ENCODE assay signal across 1 cellular context in the genomic region with DNA sequence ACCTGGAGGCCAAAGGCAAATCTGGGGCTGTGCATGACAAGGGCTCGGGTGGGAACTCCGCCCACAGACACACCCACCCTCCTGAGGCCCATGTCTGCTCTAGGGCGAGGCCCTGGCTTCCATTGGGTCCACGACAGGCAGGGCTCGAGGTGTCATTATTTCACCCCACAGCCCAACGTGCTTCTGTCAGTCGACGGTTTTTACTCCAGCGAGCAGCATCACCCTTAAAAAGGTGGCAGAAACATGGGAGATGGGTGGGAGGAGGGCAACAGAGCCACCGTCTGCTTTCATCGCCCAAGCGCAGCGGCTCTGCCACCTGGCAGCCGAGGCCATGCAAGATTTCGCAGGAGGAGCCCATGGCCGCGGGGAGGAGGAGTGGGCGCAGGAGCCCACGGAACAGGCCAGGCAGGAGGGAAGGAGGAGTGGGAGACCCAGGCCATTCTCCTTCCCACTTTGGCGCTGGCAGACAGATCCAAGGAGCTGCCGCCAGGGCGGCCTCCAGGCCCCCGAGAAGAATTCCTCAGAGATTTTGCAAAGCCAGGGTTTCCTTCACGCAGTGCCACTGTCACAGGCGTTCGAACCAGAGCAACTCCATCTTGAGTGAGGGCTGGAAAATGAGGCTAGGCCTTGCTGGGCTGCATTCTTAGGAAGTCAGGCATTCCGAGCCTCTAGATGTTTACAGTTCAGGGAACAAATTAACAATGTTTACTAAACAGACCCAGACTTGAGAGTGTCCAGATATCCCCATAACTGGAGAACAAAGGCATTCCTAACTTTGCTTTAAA.
TF ChIP-seq lines count a peak whose summit lies in the region.

No MANE protein-coding gene starts in this region.

TF ChIP-seq in WTC11, 78 proteins besides CTCF, POLR2A, EP300 and RAD21 (continued from another document):
- TF ChIP-seq, protein P1, sequence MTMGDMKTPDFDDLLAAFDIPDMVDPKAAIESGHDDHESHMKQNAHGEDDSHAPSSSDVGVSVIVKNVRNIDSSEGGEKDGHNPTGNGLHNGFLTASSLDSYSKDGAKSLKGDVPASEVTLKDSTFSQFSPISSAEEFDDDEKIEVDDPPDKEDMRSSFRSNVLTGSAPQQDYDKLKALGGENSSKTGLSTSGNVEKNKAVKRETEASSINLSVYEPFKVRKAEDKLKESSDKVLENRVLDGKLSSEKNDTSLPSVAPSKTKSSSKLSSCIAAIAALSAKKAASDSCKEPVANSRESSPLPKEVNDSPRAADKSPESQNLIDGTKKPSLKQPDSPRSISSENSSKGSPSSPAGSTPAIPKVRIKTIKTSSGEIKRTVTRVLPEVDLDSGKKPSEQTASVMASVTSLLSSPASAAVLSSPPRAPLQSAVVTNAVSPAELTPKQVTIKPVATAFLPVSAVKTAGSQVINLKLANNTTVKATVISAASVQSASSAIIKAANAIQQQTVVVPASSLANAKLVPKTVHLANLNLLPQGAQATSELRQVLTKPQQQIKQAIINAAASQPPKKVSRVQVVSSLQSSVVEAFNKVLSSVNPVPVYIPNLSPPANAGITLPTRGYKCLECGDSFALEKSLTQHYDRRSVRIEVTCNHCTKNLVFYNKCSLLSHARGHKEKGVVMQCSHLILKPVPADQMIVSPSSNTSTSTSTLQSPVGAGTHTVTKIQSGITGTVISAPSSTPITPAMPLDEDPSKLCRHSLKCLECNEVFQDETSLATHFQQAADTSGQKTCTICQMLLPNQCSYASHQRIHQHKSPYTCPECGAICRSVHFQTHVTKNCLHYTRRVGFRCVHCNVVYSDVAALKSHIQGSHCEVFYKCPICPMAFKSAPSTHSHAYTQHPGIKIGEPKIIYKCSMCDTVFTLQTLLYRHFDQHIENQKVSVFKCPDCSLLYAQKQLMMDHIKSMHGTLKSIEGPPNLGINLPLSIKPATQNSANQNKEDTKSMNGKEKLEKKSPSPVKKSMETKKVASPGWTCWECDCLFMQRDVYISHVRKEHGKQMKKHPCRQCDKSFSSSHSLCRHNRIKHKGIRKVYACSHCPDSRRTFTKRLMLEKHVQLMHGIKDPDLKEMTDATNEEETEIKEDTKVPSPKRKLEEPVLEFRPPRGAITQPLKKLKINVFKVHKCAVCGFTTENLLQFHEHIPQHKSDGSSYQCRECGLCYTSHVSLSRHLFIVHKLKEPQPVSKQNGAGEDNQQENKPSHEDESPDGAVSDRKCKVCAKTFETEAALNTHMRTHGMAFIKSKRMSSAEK (CRISPR knock-in tag; IDR thresholded peaks at IDR 0.05; ENCODE audit: borderline replicate concordance), result 0 out of 2 replicates have a peak, but pooled peaks have one; percentile 20
- TF ChIP-seq, protein P2, sequence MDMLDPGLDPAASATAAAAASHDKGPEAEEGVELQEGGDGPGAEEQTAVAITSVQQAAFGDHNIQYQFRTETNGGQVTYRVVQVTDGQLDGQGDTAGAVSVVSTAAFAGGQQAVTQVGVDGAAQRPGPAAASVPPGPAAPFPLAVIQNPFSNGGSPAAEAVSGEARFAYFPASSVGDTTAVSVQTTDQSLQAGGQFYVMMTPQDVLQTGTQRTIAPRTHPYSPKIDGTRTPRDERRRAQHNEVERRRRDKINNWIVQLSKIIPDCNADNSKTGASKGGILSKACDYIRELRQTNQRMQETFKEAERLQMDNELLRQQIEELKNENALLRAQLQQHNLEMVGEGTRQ (CRISPR knock-in tag; IDR thresholded peaks at IDR 0.05), result no peak
- TF ChIP-seq, protein P3, sequence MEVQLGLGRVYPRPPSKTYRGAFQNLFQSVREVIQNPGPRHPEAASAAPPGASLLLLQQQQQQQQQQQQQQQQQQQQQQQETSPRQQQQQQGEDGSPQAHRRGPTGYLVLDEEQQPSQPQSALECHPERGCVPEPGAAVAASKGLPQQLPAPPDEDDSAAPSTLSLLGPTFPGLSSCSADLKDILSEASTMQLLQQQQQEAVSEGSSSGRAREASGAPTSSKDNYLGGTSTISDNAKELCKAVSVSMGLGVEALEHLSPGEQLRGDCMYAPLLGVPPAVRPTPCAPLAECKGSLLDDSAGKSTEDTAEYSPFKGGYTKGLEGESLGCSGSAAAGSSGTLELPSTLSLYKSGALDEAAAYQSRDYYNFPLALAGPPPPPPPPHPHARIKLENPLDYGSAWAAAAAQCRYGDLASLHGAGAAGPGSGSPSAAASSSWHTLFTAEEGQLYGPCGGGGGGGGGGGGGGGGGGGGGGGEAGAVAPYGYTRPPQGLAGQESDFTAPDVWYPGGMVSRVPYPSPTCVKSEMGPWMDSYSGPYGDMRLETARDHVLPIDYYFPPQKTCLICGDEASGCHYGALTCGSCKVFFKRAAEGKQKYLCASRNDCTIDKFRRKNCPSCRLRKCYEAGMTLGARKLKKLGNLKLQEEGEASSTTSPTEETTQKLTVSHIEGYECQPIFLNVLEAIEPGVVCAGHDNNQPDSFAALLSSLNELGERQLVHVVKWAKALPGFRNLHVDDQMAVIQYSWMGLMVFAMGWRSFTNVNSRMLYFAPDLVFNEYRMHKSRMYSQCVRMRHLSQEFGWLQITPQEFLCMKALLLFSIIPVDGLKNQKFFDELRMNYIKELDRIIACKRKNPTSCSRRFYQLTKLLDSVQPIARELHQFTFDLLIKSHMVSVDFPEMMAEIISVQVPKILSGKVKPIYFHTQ (CRISPR knock-in tag; IDR thresholded peaks at IDR 0.05), result no peak
- TF ChIP-seq GRHL2 (CRISPR knock-in tag; IDR thresholded peaks at IDR 0.05; ENCODE audit: insufficient replicate concordance, severe bottlenecking) (no peak), SP1 (CRISPR knock-in tag; conservative IDR thresholded peaks at IDR 0.05) (no peak), FOXK1 (CRISPR knock-in tag; IDR thresholded peaks at IDR 0.05) (no peak), SMAD4 (CRISPR knock-in tag; IDR thresholded peaks at IDR 0.05) (no peak), FOXJ3 (CRISPR knock-in tag; IDR thresholded peaks at IDR 0.05; ENCODE audit: borderline replicate concordance) (no peak)
- TF ChIP-seq, protein P4, sequence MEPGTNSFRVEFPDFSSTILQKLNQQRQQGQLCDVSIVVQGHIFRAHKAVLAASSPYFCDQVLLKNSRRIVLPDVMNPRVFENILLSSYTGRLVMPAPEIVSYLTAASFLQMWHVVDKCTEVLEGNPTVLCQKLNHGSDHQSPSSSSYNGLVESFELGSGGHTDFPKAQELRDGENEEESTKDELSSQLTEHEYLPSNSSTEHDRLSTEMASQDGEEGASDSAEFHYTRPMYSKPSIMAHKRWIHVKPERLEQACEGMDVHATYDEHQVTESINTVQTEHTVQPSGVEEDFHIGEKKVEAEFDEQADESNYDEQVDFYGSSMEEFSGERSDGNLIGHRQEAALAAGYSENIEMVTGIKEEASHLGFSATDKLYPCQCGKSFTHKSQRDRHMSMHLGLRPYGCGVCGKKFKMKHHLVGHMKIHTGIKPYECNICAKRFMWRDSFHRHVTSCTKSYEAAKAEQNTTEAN (CRISPR knock-in tag; IDR thresholded peaks at IDR 0.05), result no peak
- TF ChIP-seq, protein P5, sequence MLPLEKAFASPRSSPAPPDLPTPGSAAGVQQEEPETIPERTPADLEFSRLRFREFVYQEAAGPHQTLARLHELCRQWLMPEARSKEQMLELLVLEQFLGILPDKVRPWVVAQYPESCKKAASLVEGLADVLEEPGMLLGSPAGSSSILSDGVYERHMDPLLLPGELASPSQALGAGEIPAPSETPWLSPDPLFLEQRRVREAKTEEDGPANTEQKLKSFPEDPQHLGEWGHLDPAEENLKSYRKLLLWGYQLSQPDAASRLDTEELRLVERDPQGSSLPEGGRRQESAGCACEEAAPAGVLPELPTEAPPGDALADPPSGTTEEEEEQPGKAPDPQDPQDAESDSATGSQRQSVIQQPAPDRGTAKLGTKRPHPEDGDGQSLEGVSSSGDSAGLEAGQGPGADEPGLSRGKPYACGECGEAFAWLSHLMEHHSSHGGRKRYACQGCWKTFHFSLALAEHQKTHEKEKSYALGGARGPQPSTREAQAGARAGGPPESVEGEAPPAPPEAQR (CRISPR knock-in tag; IDR thresholded peaks at IDR 0.05), result peak; percentile 75; the same call in 1 of the 2 replicates
